5 cellular contexts compared by ENCODE assay signal in genomic region chr22:36201025-36201424, GRCh38. TPM values are rescaled to one million over a fixed set of nuclear protein-coding genes. Genes with fewer than 3 reads are reported as not detected.
"Had no signal": no experiment of that assay in that cellular context is flagged by ENCODE, and none has a peak within 500 bp of the region (broad histone marks: within the 10 kb centered on the region; RNA-seq: fewer than 3 reads in every experiment).

No MANE protein-coding gene starts in this region.

RNA-seq across cellular contexts. Expression of gene APOL4, which starts 0.6 kb away (rescaled TPM):
- total RNA-seq: astrocyte, kidney epithelial cell, renal cortical epithelial cell, SK-MEL-5 had no signal
- polyA plus RNA-seq: naive thymus-derived CD4-positive, alpha-beta T cell had no signal
